Comparison of ENCODE assay signal across 1 cellular context in the genomic region with DNA sequence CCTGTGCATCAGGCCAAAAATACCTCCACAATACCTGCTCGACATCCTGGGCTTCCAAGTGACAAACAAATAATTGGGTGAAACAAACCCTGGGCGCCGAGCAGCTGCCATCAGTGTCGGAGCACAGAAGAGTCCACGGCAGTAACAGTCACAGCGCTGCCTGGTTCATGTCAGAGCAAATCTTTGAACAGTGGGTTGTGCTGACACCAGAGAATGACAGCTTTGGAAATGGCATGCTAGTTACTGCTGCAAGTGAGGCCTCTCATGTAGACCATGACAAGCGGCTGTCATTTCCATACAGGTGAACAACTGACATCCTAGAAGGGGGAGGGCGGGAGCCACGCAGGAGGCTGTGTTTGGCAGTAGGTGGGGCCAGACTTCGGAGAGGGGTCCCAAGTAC.
TF ChIP-seq lines count a peak whose summit lies in the region.

No MANE protein-coding gene starts in this region.

TF ChIP-seq in H1, 55 proteins besides CTCF, POLR2A, EP300 and RAD21:
- no peak for TF ChIP-seq SP4 (IDR thresholded peaks at IDR 0.05; ENCODE audit: low read length)
- TF ChIP-seq EZH2 (IDR thresholded peaks at IDR 0.05; ENCODE audit: low read depth, low read length, severe bottlenecking): no peak
- TF ChIP-seq POLR2AphosphoS5 (IDR thresholded peaks at IDR 0.05; ENCODE audit: low read depth, low read length): 0 out of 2 replicates have a peak, but pooled peaks have one; percentile 16
- TF ChIP-seq BRCA1 (IDR thresholded peaks at IDR 0.05; ENCODE audit: low read depth, low read length): no peak
- no peak for TF ChIP-seq KDM4A (IDR thresholded peaks at IDR 0.05; ENCODE audit: low read depth, low read length, severe bottlenecking)
- no peak for TF ChIP-seq KDM5A (IDR thresholded peaks at IDR 0.05; ENCODE audit: low read length)
